Comparison of ENCODE assay signal across 8 cellular contexts in the genomic region with DNA sequence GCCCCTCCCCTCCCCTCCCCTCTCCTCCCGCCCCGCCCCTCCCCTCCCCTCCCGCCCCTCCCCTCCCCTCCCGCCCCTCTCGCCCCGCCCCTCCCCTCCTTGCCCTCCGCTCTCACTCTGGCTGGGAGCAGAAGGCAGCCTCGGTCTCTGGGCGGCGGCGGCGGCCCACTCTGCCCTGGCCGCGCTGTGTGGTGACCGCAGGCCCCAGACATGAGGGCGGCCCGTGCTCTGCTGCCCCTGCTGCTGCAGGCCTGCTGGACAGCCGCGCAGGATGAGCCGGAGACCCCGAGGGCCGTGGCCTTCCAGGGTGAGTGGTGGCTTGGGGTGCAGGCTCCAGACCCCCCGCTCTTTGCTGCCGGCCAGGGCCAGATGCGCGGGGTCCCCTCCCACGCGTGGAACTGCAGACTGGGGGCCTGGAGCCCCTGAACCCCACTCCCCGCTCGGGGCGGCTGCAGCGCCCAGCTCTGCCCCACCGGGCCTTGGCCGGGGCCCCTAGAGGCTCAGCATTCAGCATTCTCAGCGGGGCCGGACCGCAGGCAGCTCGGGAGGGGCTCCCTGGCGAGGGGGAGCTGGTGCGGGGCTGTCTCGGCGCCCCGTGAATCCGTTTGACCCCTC. TPM values are rescaled to one million over a fixed set of nuclear protein-coding genes. Genes with fewer than 3 reads are reported as not detected.
DNase-seq lines count a peak whose midpoint lies in the region; ATAC-seq and TF ChIP-seq lines count a peak whose summit lies in the region.

A gene with protein sequence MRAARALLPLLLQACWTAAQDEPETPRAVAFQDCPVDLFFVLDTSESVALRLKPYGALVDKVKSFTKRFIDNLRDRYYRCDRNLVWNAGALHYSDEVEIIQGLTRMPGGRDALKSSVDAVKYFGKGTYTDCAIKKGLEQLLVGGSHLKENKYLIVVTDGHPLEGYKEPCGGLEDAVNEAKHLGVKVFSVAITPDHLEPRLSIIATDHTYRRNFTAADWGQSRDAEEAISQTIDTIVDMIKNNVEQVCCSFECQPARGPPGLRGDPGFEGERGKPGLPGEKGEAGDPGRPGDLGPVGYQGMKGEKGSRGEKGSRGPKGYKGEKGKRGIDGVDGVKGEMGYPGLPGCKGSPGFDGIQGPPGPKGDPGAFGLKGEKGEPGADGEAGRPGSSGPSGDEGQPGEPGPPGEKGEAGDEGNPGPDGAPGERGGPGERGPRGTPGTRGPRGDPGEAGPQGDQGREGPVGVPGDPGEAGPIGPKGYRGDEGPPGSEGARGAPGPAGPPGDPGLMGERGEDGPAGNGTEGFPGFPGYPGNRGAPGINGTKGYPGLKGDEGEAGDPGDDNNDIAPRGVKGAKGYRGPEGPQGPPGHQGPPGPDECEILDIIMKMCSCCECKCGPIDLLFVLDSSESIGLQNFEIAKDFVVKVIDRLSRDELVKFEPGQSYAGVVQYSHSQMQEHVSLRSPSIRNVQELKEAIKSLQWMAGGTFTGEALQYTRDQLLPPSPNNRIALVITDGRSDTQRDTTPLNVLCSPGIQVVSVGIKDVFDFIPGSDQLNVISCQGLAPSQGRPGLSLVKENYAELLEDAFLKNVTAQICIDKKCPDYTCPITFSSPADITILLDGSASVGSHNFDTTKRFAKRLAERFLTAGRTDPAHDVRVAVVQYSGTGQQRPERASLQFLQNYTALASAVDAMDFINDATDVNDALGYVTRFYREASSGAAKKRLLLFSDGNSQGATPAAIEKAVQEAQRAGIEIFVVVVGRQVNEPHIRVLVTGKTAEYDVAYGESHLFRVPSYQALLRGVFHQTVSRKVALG (plus strand): TSS at position 130 of the 615 bp plus-strand sequence. CDS start 81 bp downstream, at position 211.

- no peaks in the 10 kb centered on the region; the same call in 1 of the 2 replicates for H3K36me3 ChIP-seq in ES-I3 (ENCODE audit: insufficient read depth, low read length)

- peaks cover 7% of the 10 kb centered on the region for H3K27me3 Mint-ChIP-seq in activated naive CD8-positive, alpha-beta T cell treated with anti-CD3 and anti-CD28 coated beads for 36 hours
- peaks cover 9% of the 10 kb centered on the region for H3K27me3 Mint-ChIP-seq in glutamatergic neuron (ENCODE audit: unreplicated experiment)

- ATAC-seq in HG02798 (IDR thresholded peaks at IDR 0.05; ENCODE audit: poor library complexity, unreplicated experiment), result no peak

- peaks cover 10% of the 10 kb centered on the region for H3K4me1 Mint-ChIP-seq in activated naive CD8-positive, alpha-beta T cell treated with anti-CD3 and anti-CD28 coated beads for 36 hours
- H3K4me1 Mint-ChIP-seq in glutamatergic neuron (ENCODE audit: low read depth, unreplicated experiment), result peaks cover 8% of the 10 kb centered on the region

- H3K4me3 Mint-ChIP-seq in activated naive CD8-positive, alpha-beta T cell treated with anti-CD3 and anti-CD28 coated beads for 36 hours, result peak within 1 kb of the TSS; percentile 51
- H3K4me3 Mint-ChIP-seq in glutamatergic neuron (ENCODE audit: unreplicated experiment), result peak within 1 kb of the TSS; percentile 67

- H3K9ac ChIP-seq in ES-I3 (ENCODE audit: low read depth, low read length), result peak within 1 kb of the TSS; percentile 81

- no peak for TF ChIP-seq CTCF in glutamatergic neuron (IDR thresholded peaks at IDR 0.05; ENCODE audit: partially characterized antibody, unreplicated experiment)

- no peaks in the 10 kb centered on the region for H3K9me3 Mint-ChIP-seq in activated naive CD8-positive, alpha-beta T cell treated with anti-CD3 and anti-CD28 coated beads for 36 hours
- H3K9me3 Mint-ChIP-seq in glutamatergic neuron (ENCODE audit: unreplicated experiment), result peaks cover 3% of the 10 kb centered on the region

- peaks cover 6% of the 10 kb centered on the region; the same call in 1 of the 2 replicates for H3K4me1 ChIP-seq in ES-I3 (ENCODE audit: insufficient read depth, low read length)

- DNase-seq in NCI-H2171 (lab: John Stamatoyannopoulos, UW) (peak; percentile 67), glutamatergic neuron (peak; percentile 85), occipital lobe (lab: John Stamatoyannopoulos, UW) (no peak), SKM-1 treated with dmso at 0.1 percent for 144 hours (lab: John Stamatoyannopoulos, UW; ENCODE audit: unreplicated experiment) (no peak), kidney glomerular epithelial cell (lab: John Stamatoyannopoulos, UW) (no peak)
- DNase-seq in activated naive CD8-positive, alpha-beta T cell treated with anti-CD3 and anti-CD28 coated beads for 36 hours, result peak; percentile 47

- H3K36me3 Mint-ChIP-seq in activated naive CD8-positive, alpha-beta T cell treated with anti-CD3 and anti-CD28 coated beads for 36 hours, result peaks cover 3% of the 10 kb centered on the region
- peaks cover 12% of the 10 kb centered on the region for H3K36me3 Mint-ChIP-seq in glutamatergic neuron (ENCODE audit: unreplicated experiment)

- H3K27ac Mint-ChIP-seq in activated naive CD8-positive, alpha-beta T cell treated with anti-CD3 and anti-CD28 coated beads for 36 hours, result no peak within 1 kb of the TSS
- H3K27ac Mint-ChIP-seq in glutamatergic neuron (ENCODE audit: unreplicated experiment), result peak within 1 kb of the TSS; percentile 28

- no peaks in the 10 kb centered on the region for H3K9me3 ChIP-seq in ES-I3 (ENCODE audit: control insufficient read depth, insufficient read depth, low read length)

RNA-seq across cellular contexts. Expression of the gene that starts here (rescaled TPM):
- 1 to 10 TPM; 4.3 to 5.2 TPM for total RNA-seq in activated naive CD8-positive, alpha-beta T cell treated with anti-CD3 and anti-CD28 coated beads for 36 hours
- 407 TPM for total RNA-seq in glutamatergic neuron (ENCODE audit: unreplicated experiment)
- 41.0 TPM for total RNA-seq in occipital lobe

Comparison
In these comparisons a context has a peak if more than half of its experiments do, and no peak if none do; other contexts are left out.
1. DNase-seq: peak in NCI-H2171 (single experiment), activated naive CD8-positive, alpha-beta T cell treated with anti-CD3 and anti-CD28 coated beads for 36 hours (single experiment) and glutamatergic neuron (single experiment); none in occipital lobe (single experiment), SKM-1 treated with dmso at 0.1 percent for 144 hours (single experiment) and kidney glomerular epithelial cell (single experiment).